35 cellular contexts compared by ENCODE assay signal in genomic region chr5:176785184-176786145, GRCh38. TPM values are rescaled to one million over a fixed set of nuclear protein-coding genes. Genes with fewer than 3 reads are reported as not detected.
A peak's percentile ranks its signal among the peaks of the same experiment; 100 is the strongest.
DNase-seq lines count a peak whose midpoint lies in the region; ATAC-seq, FAIRE-seq and TF ChIP-seq lines count a peak whose summit lies in the region.
"Had no signal": no experiment of that assay in that cellular context is flagged by ENCODE, and none has a peak within 500 bp of the region (broad histone marks: within the 10 kb centered on the region; RNA-seq: fewer than 3 reads in every experiment).

No MANE protein-coding gene starts in this region.

- H2BK15ac ChIP-seq in H1 (ENCODE audit: low read length) (peak overlapping the region; percentile 12; the same call in 1 of the 2 replicates), neuronal stem cell (ENCODE audit: low read length) (peak overlapping the region; percentile 51)

- H3K36me3 ChIP-seq in H7 (replicated peaks; ENCODE audit: control insufficient read depth, insufficient read depth, low read length): no peaks in the 10 kb centered on the region
- no peaks in the 10 kb centered on the region for H3K36me3 ChIP-seq in H1 (ENCODE audit: control insufficient read depth in 2 of 4, insufficient read depth in 4 of 4, low read length in 3 of 4)
- no peaks in the 10 kb centered on the region for H3K36me3 ChIP-seq in neuronal stem cell (replicated peaks in 1 of 2; ENCODE audit: control insufficient read depth in 2 of 2, insufficient read depth in 2 of 2, low read length in 2 of 2)
- H3K36me3 ChIP-seq: colonic mucosa, transverse colon had no signal

- no peaks in the 10 kb centered on the region for H3K79me2 ChIP-seq in H1 (ENCODE audit: control insufficient read depth in 1 of 2, insufficient read depth in 2 of 2, low read length in 2 of 2)

- TF ChIP-seq RAD21 in H1 (IDR thresholded peaks at IDR 0.05 in 1 of 2, conservative IDR thresholded peaks at IDR 0.05 in 1 of 2; ENCODE audit: low read depth in 2 of 2, low read length in 2 of 2): peak in 1 of 2 experiments; percentile 30; a peak in 1 of 4 replicates

- no peak for TF ChIP-seq POLR2A in H1 (IDR thresholded peaks at IDR 0.05; ENCODE audit: control extremely low read depth in 1 of 2, low read depth in 2 of 2, low read length in 2 of 2)

- H2BK12ac ChIP-seq in H1 (ENCODE audit: low read depth, low read length): peak overlapping the region; percentile 81; the same call in 1 of the 2 replicates
- peak overlapping the region; percentile 53 for H2BK12ac ChIP-seq in neuronal stem cell (ENCODE audit: low read length)

- H3K4me3 ChIP-seq in H7 (ENCODE audit: insufficient read depth, low read depth, low read length): no peak overlapping the region
- H3K4me3 ChIP-seq in LNCaP clone FGC (ENCODE audit: low read depth, low read length): no peak overlapping the region
- no peak overlapping the region for H3K4me3 ChIP-seq in H1 (ENCODE audit: extremely low read depth in 1 of 4, insufficient read depth in 2 of 4, low read depth in 3 of 4, low read length in 4 of 4)
- H3K4me3 ChIP-seq in neuronal stem cell (ENCODE audit: low read length in 2 of 2): no peak overlapping the region
- H3K4me3 ChIP-seq: colonic mucosa, skin epidermis, transverse colon had no signal

- H2BK5ac ChIP-seq in H1 (ENCODE audit: low read depth, low read length) (0 out of 2 replicates have a peak overlapping the region, but pooled peaks have one; percentile 53), neuronal stem cell (ENCODE audit: low read length) (no peak overlapping the region)

- H3K56ac ChIP-seq in H1 (replicated peaks; ENCODE audit: insufficient read length, low read depth, low read length): no peak overlapping the region

- no peak overlapping the region for H3K4ac ChIP-seq in H1 (replicated peaks; ENCODE audit: insufficient read length, low read depth, low read length)
- H3K4ac ChIP-seq in neuronal stem cell (ENCODE audit: low read length): no peak overlapping the region

- FAIRE-seq in H1 (lab: Jason Lieb, UNC): no peak
- FAIRE-seq: D721Med, GM19239, H54, HepG2 had no signal

- no peaks in the 10 kb centered on the region for H4K20me1 ChIP-seq in H1 (replicated peaks in 1 of 2; ENCODE audit: control insufficient read depth in 1 of 2, insufficient read depth in 2 of 2, low read length in 2 of 2)

- H3K27ac ChIP-seq in H1 (ENCODE audit: low read depth, low read length) (no peak overlapping the region), neuronal stem cell (replicated peaks; ENCODE audit: low read length) (no peak overlapping the region), caudate nucleus (ENCODE audit: low read depth, low read length) (no peak overlapping the region)
- H3K27ac ChIP-seq: colonic mucosa, transverse colon had no signal

- H3K9ac ChIP-seq in H1 (replicated peaks in 1 of 4; ENCODE audit: extremely low read depth in 1 of 4, low read depth in 3 of 4, low read length in 3 of 4) (no peak overlapping the region), neuronal stem cell (ENCODE audit: low read depth, low read length, poor library complexity) (no peak overlapping the region)

- POLR2A ChIA-PET in H1 (lab: Charles Lee; ENCODE audit: partially characterized antibody): interaction anchor here (1.1 to 1.7 kb wide), 2 partner anchors 10 to 98 kb away, joined by 4 read pairs; no protein-coding TSS in a partner anchor

- H3K18ac ChIP-seq in H1 (ENCODE audit: extremely low read depth, low read length) (no peak overlapping the region), neuronal stem cell (ENCODE audit: low read length) (peak overlapping the region; percentile 52)

- no peak overlapping the region for H2BK120ac ChIP-seq in H1 (replicated peaks; ENCODE audit: low read depth, low read length)
- no peak overlapping the region for H2BK120ac ChIP-seq in neuronal stem cell (ENCODE audit: low read depth, low read length)

- H3K14ac ChIP-seq in H1 (ENCODE audit: insufficient read length) (no peak overlapping the region), neuronal stem cell (ENCODE audit: low read length) (no peak overlapping the region)

- H3K4me1 ChIP-seq in H1 (replicated peaks in 1 of 4; ENCODE audit: control insufficient read depth in 3 of 4, insufficient read depth in 4 of 4, low read length in 3 of 4) (peaks cover 0 to 25% (median 18%) of the 10 kb centered on the region in 4 experiments; a peak in 6 of 7 replicates), neuronal stem cell (ENCODE audit: control insufficient read depth in 2 of 2, insufficient read depth in 1 of 2, low read depth in 1 of 2, low read length in 2 of 2) (peaks cover 0 to 19% of the 10 kb centered on the region in 2 donors)
- H3K4me1 ChIP-seq: colonic mucosa, transverse colon had no signal

- H3K4me2 ChIP-seq in H1 (ENCODE audit: insufficient read depth in 1 of 2, low read depth in 2 of 2, low read length in 2 of 2) (no peak overlapping the region), neuronal stem cell (ENCODE audit: insufficient read depth, low read length, poor library complexity, severe bottlenecking) (no peak overlapping the region)

- H2BK20ac ChIP-seq in H1 (ENCODE audit: low read length): no peak overlapping the region

- H4K5ac ChIP-seq in H1 (ENCODE audit: insufficient read length, low read depth, low read length): no peak overlapping the region

- H4K91ac ChIP-seq in H1 (replicated peaks; ENCODE audit: insufficient read length, low read length): peak overlapping the region; percentile 62
- no peak overlapping the region for H4K91ac ChIP-seq in neuronal stem cell (ENCODE audit: low read depth, low read length, poor library complexity)

- H2AFZ ChIP-seq in H1 (ENCODE audit: low read length) (no peak overlapping the region), neuronal stem cell (ENCODE audit: low read length) (no peak overlapping the region)

- H2AK5ac ChIP-seq in H1 (ENCODE audit: low read depth, low read length): no peak overlapping the region
- peak overlapping the region; percentile 76 for H2AK5ac ChIP-seq in neuronal stem cell (ENCODE audit: low read depth, low read length)

- H4K8ac ChIP-seq in H1 (ENCODE audit: extremely low read depth, insufficient read depth, low read length): no peak overlapping the region; the same call in 1 of the 2 replicates
- no peak overlapping the region for H4K8ac ChIP-seq in neuronal stem cell (ENCODE audit: low read depth, low read length)

- WGBS in H1 (ENCODE audit: extremely low coverage in 1 of 2, insufficient coverage in 1 of 2, insufficient read length in 1 of 2, insufficient replicate concordance in 2 of 2, low coverage in 1 of 2, low lambda C conversion rate in 2 of 2, missing lambda C conversion rate in 1 of 2), 2 experiments: 87% methylated on average over 25 of the region's 27 CpGs; no CpG with 5 or more reads in 1 of the 2 experiments
- no CpG with 5 or more reads among the region's 27 CpGs for WGBS in neuronal stem cell (ENCODE audit: extremely low coverage in 2 of 2, insufficient read length in 2 of 2, insufficient replicate concordance in 1 of 2), 2 donors

- H3K79me1 ChIP-seq in H1 (ENCODE audit: low read depth, low read length) (no peaks in the 10 kb centered on the region), neuronal stem cell (ENCODE audit: low read depth, low read length) (no peaks in the 10 kb centered on the region)

- ATAC-seq in GM18520 (IDR thresholded peaks at IDR 0.05; ENCODE audit: unreplicated experiment): no peak
- ATAC-seq: activated naive CD4-positive, alpha-beta T cell treated with anti-CD3 and anti-CD28 coated beads, Interleukin-2, amount 50 U/mL, for 72 hours; HepG2; left ventricle myocardium superior; stimulated activated memory B cell treated with anti-CD40 and anti-IgM and Interleukin-4, amounts not matched to agents 10 μg/mL and 1 μg/mL and 100 μg/mL, for 72 hours had no signal

- DNase-seq in H7 (peak; percentile 63), LNCaP clone FGC (ENCODE audit: low read depth) (no peak), H1 (ENCODE audit: low read depth in 1 of 2, low spot score in 2 of 2) (no peak), neuronal stem cell (ENCODE audit: low spot score) (no peak), caudate nucleus (lab: John Stamatoyannopoulos, UW) (no peak), COLO668 (lab: John Stamatoyannopoulos, UW; ENCODE audit: unreplicated experiment) (no peak)
- DNase-seq: activated CD4-positive, alpha-beta T cell treated with anti-CD3 and anti-CD28 coated beads for 48 hours; activated CD8-positive, alpha-beta memory T cell treated with anti-CD3 and anti-CD28 coated beads for 24 hours; activated T-cell treated with anti-CD3 and anti-CD28 coated beads for 4 hours; amygdala; CD4-positive, CD25-positive, alpha-beta regulatory T cell; colonic mucosa; effector memory CD4-positive, alpha-beta T cell; EL; erythroblast; left ventricle myocardium superior; midbrain; naive B cell; NCI-H2029; NCI-H2227 treated with DMSO at 0.1 percent for 48 hours; NCI-H748 treated with DMSO at 0.1 percent for 48 hours; nucleus accumbens; RPMI8226; T1000; transverse colon had no signal

- TF ChIP-seq EP300 in H1 (IDR thresholded peaks at IDR 0.05; ENCODE audit: borderline replicate concordance in 1 of 2, low read depth in 2 of 2, low read length in 2 of 2): no peak

- CTCF ChIA-PET in H1 (lab: Charles Lee; ENCODE audit: partially characterized antibody): interaction anchor here (0.6 to 2.0 kb wide), 11 partner anchors 7 to 121 kb away, joined by 3 to 6 read pairs (median 4); no protein-coding TSS in a partner anchor

- no peak overlapping the region for H3K23ac ChIP-seq in H1 (ENCODE audit: insufficient read length)
- no peak overlapping the region for H3K23ac ChIP-seq in neuronal stem cell (ENCODE audit: low read depth, low read length, poor library complexity)

- 0 out of 2 replicates have a peak, but pooled peaks have one; percentile 6 for TF ChIP-seq CTCF in LNCaP clone FGC (IDR thresholded peaks at IDR 0.05; ENCODE audit: control insufficient read depth, extremely low read depth, insufficient read depth)
- TF ChIP-seq CTCF in H1 (IDR thresholded peaks at IDR 0.05; ENCODE audit: control extremely low read depth in 1 of 3, insufficient read depth in 1 of 3, low read depth in 1 of 3, low read length in 3 of 3): peak in 1 of 3 experiments; percentile 23; a peak in 1 of 4 replicates

- H3K27me3 ChIP-seq in H7 (ENCODE audit: control insufficient read depth, insufficient read depth, low read length) (peaks cover 2% of the 10 kb centered on the region; the same call in 1 of the 2 replicates), H1 (replicated peaks in 1 of 4; ENCODE audit: control insufficient read depth in 3 of 4, extremely low read depth in 1 of 4, insufficient read depth in 3 of 4, low read length in 3 of 4) (peaks cover 0 to 2% (median under 1%) of the 10 kb centered on the region in 4 experiments; a peak in 1 of 7 replicates), neuronal stem cell (ENCODE audit: control insufficient read depth in 3 of 3, insufficient read depth in 3 of 3, low read depth in 1 of 3, low read length in 3 of 3) (peaks cover 0 to 84% (median 0%) of the 10 kb centered on the region in 3 experiments)
- H3K27me3 ChIP-seq: colonic mucosa had no signal

- H3K9me3 ChIP-seq in H1 (ENCODE audit: insufficient read depth in 2 of 2, low read depth in 1 of 2, low read length in 1 of 2): no peaks in the 10 kb centered on the region
- no peaks in the 10 kb centered on the region for H3K9me3 ChIP-seq in neuronal stem cell (replicated peaks in 1 of 2; ENCODE audit: control insufficient read depth in 2 of 2, insufficient read depth in 1 of 2, low read depth in 1 of 2, low read length in 2 of 2)
- H3K9me3 ChIP-seq: colonic mucosa, transverse colon had no signal

- H3K23me2 ChIP-seq in H1 (ENCODE audit: low read depth, low read length): no peaks in the 10 kb centered on the region

RNA-seq across cellular contexts. Expression of gene UNC5A, which starts 24.9 kb away (rescaled TPM):
- total RNA-seq in H7 (2014; rRNA removed; shearing (Covaris generic)): 3.7 and 4.6 TPM in 2 replicates
- total RNA-seq in H1 (2021; fragmentation: NEBNext Ultra II Directional; extraction: Animal tissue kit (Norgen Biotek cat#: 25700)): 4.0 and 4.1 TPM in 2 replicates
- 7.6 and 11.1 TPM in 2 replicates for polyA plus RNA-seq in H1 (2011; rRNA removed)
- 5.5 TPM for polyA plus RNA-seq in H1 (2011; cell fraction: cytosol; rRNA removed)
- 11.1 TPM for polyA plus RNA-seq in H1 (2011; cell fraction: nucleus; rRNA removed)
- 4.2 to 10.8 TPM (median 8.7 TPM) in 4 replicates for polyA plus RNA-seq in H1 (2012, experiment 1 of 2)
- polyA plus RNA-seq in H1 (2012, experiment 2 of 2): 5.7 TPM
- polyA plus RNA-seq in H1 (2013, experiment 1 of 2): 3.8 TPM
- polyA plus RNA-seq in H1 (2013, experiment 2 of 2): 4.2 TPM
- 4.4 and 5.4 TPM in 2 replicates for polyA minus RNA-seq in H1 (2011; rRNA and poly(A)+ RNA removed)
- polyA minus RNA-seq in H1 (2011; cell fraction: cytosol; rRNA and poly(A)+ RNA removed): 5.1 TPM
- 4.8 TPM for polyA minus RNA-seq in H1 (2011; cell fraction: nucleus; rRNA and poly(A)+ RNA removed)
- polyA plus RNA-seq in neuronal stem cell (2013, experiment 1 of 2): 1.3 TPM
- polyA plus RNA-seq in neuronal stem cell (2013, experiment 2 of 2): 1.4 TPM
- total RNA-seq: bronchial epithelial cell; CD4-positive, CD25-positive, alpha-beta regulatory T cell; colonic mucosa; HepG2; SK-MEL-5 had no signal
- polyA plus RNA-seq: CD4-positive, CD25-positive, alpha-beta regulatory T cell; HepG2 had no signal
